17 cellular contexts compared by ENCODE assay signal in genomic region chr7:155348806-155349205, GRCh38. TPM values are rescaled to one million over a fixed set of nuclear protein-coding genes. Genes with fewer than 3 reads are reported as not detected.
DNase-seq lines count a peak whose midpoint lies in the region; ATAC-seq, FAIRE-seq and TF ChIP-seq lines count a peak whose summit lies in the region.
"Had no signal": no experiment of that assay in that cellular context is flagged by ENCODE, and none has a peak within 500 bp of the region (broad histone marks: within the 10 kb centered on the region; RNA-seq: fewer than 3 reads in every experiment).

No MANE protein-coding gene starts in this region.

- no peaks in the 10 kb centered on the region for H3K36me3 ChIP-seq in K562 (ENCODE audit: control insufficient read depth, insufficient read depth, low read length)

- no peak for ATAC-seq in K562
- ATAC-seq in omental fat pad (ENCODE audit: low FRiP score), result no peak
- no peak for ATAC-seq in GM21737 (IDR thresholded peaks at IDR 0.05; ENCODE audit: unreplicated experiment)
- ATAC-seq in GM18520 (IDR thresholded peaks at IDR 0.05; ENCODE audit: unreplicated experiment), result no peak

- no peaks in the 10 kb centered on the region for H3K79me2 ChIP-seq in K562 (ENCODE audit: control insufficient read depth, insufficient read depth, low read length)

- H3K9me3 Mint-ChIP-seq in activated CD4-positive, alpha-beta memory T cell treated with anti-CD3 and anti-CD28 coated beads for 36 hours, result no peaks in the 10 kb centered on the region
- H3K9me3 Mint-ChIP-seq: CD8-positive, alpha-beta memory T cell had no signal

- no peak overlapping the region for H2AFZ ChIP-seq in K562 (ENCODE audit: low read depth, low read length)

- H4K20me1 ChIP-seq in K562 (replicated peaks; ENCODE audit: control insufficient read depth, insufficient read depth, low read length), result no peaks in the 10 kb centered on the region

- peaks cover 7% of the 10 kb centered on the region for H3K4me1 Mint-ChIP-seq in activated CD4-positive, alpha-beta memory T cell treated with anti-CD3 and anti-CD28 coated beads for 36 hours (ENCODE audit: low read depth)

- DNase-seq in activated effector memory CD4-positive, alpha-beta T cell treated with anti-CD3 and anti-CD28 coated beads, Interleukin-2, amount 50 U/mL, for 16 hours, result peak; percentile 47
- no peak for DNase-seq in activated effector memory CD4-positive, alpha-beta T cell treated with Interleukin-2 at 50 U/mL for 16 hours
- no peak for DNase-seq in K562 (ENCODE audit: extremely low read depth in 1 of 4, low spot score in 3 of 4)
- DNase-seq in omental fat pad (ENCODE audit: low spot score), result peak; percentile 8
- no peak for DNase-seq in activated CD4-positive, alpha-beta memory T cell treated with anti-CD3 and anti-CD28 coated beads for 36 hours
- DNase-seq: C1 segment of cervical spinal cord; CD4-positive, CD25-positive, alpha-beta regulatory T cell; COR-L47; DMS153; DMS79; GDM1 had no signal

- WGBS in K562 (ENCODE audit: insufficient coverage, low coverage, missing lambda C conversion rate), result 0% methylated on average over 2 of the region's 2 CpGs

- CTCF ChIA-PET in K562 (lab: Yijun Ruan, JAX; ENCODE audit: low intra/inter-chr PET ratio), result no interaction called here
- CTCF ChIA-PET in activated CD4-positive, alpha-beta memory T cell treated with anti-CD3 and anti-CD28 coated beads for 36 hours (lab: Charles Lee), result no interaction called here

- POLR2A ChIA-PET in K562 (lab: Yijun Ruan, JAX), result interaction anchor here (0.7 to 1.0 kb wide), 2 partner anchors 13 to 135 kb away, joined by 3 to 4 read pairs; no protein-coding TSS in a partner anchor
- POLR2A ChIA-PET in activated CD4-positive, alpha-beta memory T cell treated with anti-CD3 and anti-CD28 coated beads for 36 hours (lab: Charles Lee), result no interaction called here

- H3K9ac ChIP-seq in K562 (ENCODE audit: insufficient read depth in 1 of 2, low read depth in 2 of 2, low read length in 2 of 2), result no peak overlapping the region; a peak in 1 of 4 replicates

- TF ChIP-seq RAD21 in K562 (CRISPR knock-in tag; conservative IDR thresholded peaks at IDR 0.05 in 1 of 2, IDR thresholded peaks at IDR 0.05 in 1 of 2), result no peak

- no peaks in the 10 kb centered on the region for H3K36me3 Mint-ChIP-seq in activated CD4-positive, alpha-beta memory T cell treated with anti-CD3 and anti-CD28 coated beads for 36 hours
- H3K36me3 Mint-ChIP-seq: CD4-positive, CD25-positive, alpha-beta regulatory T cell; CD8-positive, alpha-beta memory T cell had no signal

- in situ Hi-C loops in K562 (cut with MboI), result no loop called here

- FAIRE-seq in K562 (lab: Jason Lieb, UNC), result no peak
- FAIRE-seq: H1 had no signal

- no peak overlapping the region for H3K4me2 ChIP-seq in K562 (ENCODE audit: insufficient read depth, low read length)

- no peak overlapping the region for H3K27ac Mint-ChIP-seq in activated CD4-positive, alpha-beta memory T cell treated with anti-CD3 and anti-CD28 coated beads for 36 hours
- H3K27ac Mint-ChIP-seq: B cell; CD4-positive, CD25-positive, alpha-beta regulatory T cell; CD8-positive, alpha-beta memory T cell; H9 had no signal

- intact Hi-C loops in K562 (cut with micrococcal nuclease), result no loop called here
- intact Hi-C loops in activated CD4-positive, alpha-beta memory T cell treated with anti-CD3 and anti-CD28 coated beads for 36 hours (cut with micrococcal nuclease), result no loop called here

- no peak for TF ChIP-seq POLR2A in K562 (conservative IDR thresholded peaks at IDR 0.05)

- H3K9me1 ChIP-seq in K562 (ENCODE audit: control insufficient read depth, insufficient read depth, low read length), result no peaks in the 10 kb centered on the region

- H3K9me3 ChIP-seq in K562 (replicated peaks; ENCODE audit: control insufficient read depth, insufficient read depth, low read depth, low read length), result no peaks in the 10 kb centered on the region

- no peak for TF ChIP-seq EP300 in K562 (IDR thresholded peaks at IDR 0.05; ENCODE audit: low read length)

- peaks cover 0 to 19% of the 10 kb centered on the region in 2 experiments; a peak in 3 of 5 replicates for H3K4me1 ChIP-seq in K562 (replicated peaks in 1 of 2; ENCODE audit: control insufficient read depth in 2 of 2, insufficient read depth in 2 of 2, low read length in 2 of 2)

- H3K27ac ChIP-seq in K562 (ENCODE audit: extremely low read depth, low read depth, low read length), result no peak overlapping the region

- peaks cover 22 to 35% of the 10 kb centered on the region in 2 experiments for H3K27me3 ChIP-seq in K562 (ENCODE audit: control insufficient read depth in 2 of 2, insufficient read depth in 2 of 2, low read length in 2 of 2)

- no TSS peak for BruUV-seq in K562 (replicated peaks; lab: Mats Ljungman, UMichigan)

- H3K27me3 Mint-ChIP-seq in activated CD4-positive, alpha-beta memory T cell treated with anti-CD3 and anti-CD28 coated beads for 36 hours, result peaks cover 5% of the 10 kb centered on the region
- H3K27me3 Mint-ChIP-seq: CD4-positive, CD25-positive, alpha-beta regulatory T cell had no signal

- H3K4me3 ChIP-seq in K562, result no peak overlapping the region

- no peak for TF ChIP-seq CTCF in K562 (IDR thresholded peaks at IDR 0.05 in 2 of 3, conservative IDR thresholded peaks at IDR 0.05 in 1 of 3; ENCODE audit: insufficient read depth in 2 of 3, low read depth in 1 of 3, low read length in 3 of 3)
- TF ChIP-seq CTCF in omental fat pad (IDR thresholded peaks at IDR 0.05), result no peak

- no peak overlapping the region for H3K4me3 Mint-ChIP-seq in activated CD4-positive, alpha-beta memory T cell treated with anti-CD3 and anti-CD28 coated beads for 36 hours
- H3K4me3 Mint-ChIP-seq: B cell; CD4-positive, CD25-positive, alpha-beta regulatory T cell; CD8-positive, alpha-beta memory T cell; H9 had no signal

TF ChIP-seq in K562, 482 proteins besides CTCF, POLR2A, EP300 and RAD21:
- no peak for TF ChIP-seq RAD51 (IDR thresholded peaks at IDR 0.05; ENCODE audit: borderline replicate concordance, low read depth)
- TF ChIP-seq ZNF253 (CRISPR knock-in tag; conservative IDR thresholded peaks at IDR 0.05), result no peak
- peak; percentile 56; the same call in 1 of the 2 replicates for TF ChIP-seq ZNF263 (CRISPR knock-in tag; IDR thresholded peaks at IDR 0.05; ENCODE audit: borderline replicate concordance)
- TF ChIP-seq MXI1 (IDR thresholded peaks at IDR 0.05; ENCODE audit: low read depth, low read length), result no peak
- no peak for TF ChIP-seq ZFP36 (IDR thresholded peaks at IDR 0.05; ENCODE audit: low read depth, low read length, partially characterized antibody)
- no peak for TF ChIP-seq RBM15 (IDR thresholded peaks at IDR 0.05; ENCODE audit: insufficient read depth, low read length)

RNA-seq across cellular contexts. Expression of gene INSIG1, which starts 51.1 kb away (rescaled TPM):
- total RNA-seq in K562 (2011; cell fraction: chromatin; rRNA removed; ENCODE audit: low replicate concordance), result 622 and 799 TPM in 2 replicates
- total RNA-seq in K562 (2011; cell fraction: nucleolus; rRNA removed), result 847 and 892 TPM in 2 replicates
- 1,016 and 1,247 TPM in 2 replicates for total RNA-seq in K562 (2011; cell fraction: nucleoplasm; rRNA removed)
- 294 and 361 TPM in 2 replicates for total RNA-seq in K562 (2014; rRNA removed)
- total RNA-seq in K562 (2014; rRNA removed; fragmentation: Illumina TruSeq; extraction: Trizol), result 236 and 238 TPM in 2 replicates
- total RNA-seq in K562 (2015; rRNA removed; fragmentation: Illumina TruSeq; extraction: Trizol), result 173 and 188 TPM in 2 replicates
- total RNA-seq in K562 (2021), result 254 and 296 TPM in 2 replicates
- polyA plus RNA-seq in K562 (2011; rRNA removed), result 625 and 787 TPM in 2 replicates
- 709 and 1,098 TPM in 2 replicates for polyA plus RNA-seq in K562 (2011; cell fraction: cytosol; rRNA removed)
- polyA plus RNA-seq in K562 (2011; cell fraction: nucleus; rRNA removed), result 446 and 453 TPM in 2 replicates
- polyA plus RNA-seq in K562 (2012), result 116 and 259 TPM in 2 replicates
- polyA plus RNA-seq in K562 (2014; fragmentation: Illumina TruSeq; extraction: Trizol), result 188 and 224 TPM in 2 replicates
- polyA plus RNA-seq in K562 (2014; fragmentation: Nextera tagmentation; extraction: Ambion mirVana), result 10 to 100 TPM; 57.1 to 69.2 TPM
- polyA plus RNA-seq in K562 (2014; rRNA removed), result 250 and 268 TPM in 2 replicates
- polyA minus RNA-seq in K562 (2011; rRNA and poly(A)+ RNA removed), result 551 and 619 TPM in 2 replicates
- polyA minus RNA-seq in K562 (2011; cell fraction: cytosol; rRNA and poly(A)+ RNA removed), result 392 and 408 TPM in 2 replicates
- 329 and 473 TPM in 2 replicates for polyA minus RNA-seq in K562 (2011; cell fraction: nucleus; rRNA and poly(A)+ RNA removed)
- total RNA-seq in omental fat pad, result 100 to 1,000 TPM in 2 of 4 donors, 10 to 100 TPM in 2; 85.6 to 244 (median 107) TPM
- total RNA-seq in activated CD4-positive, alpha-beta memory T cell treated with anti-CD3 and anti-CD28 coated beads for 36 hours, result 10 to 100 TPM; 94.9 to 96.9 TPM

Comparison
In these comparisons a context has a peak if more than half of its experiments do, and no peak if none do; other contexts are left out.
1. DNase-seq: peak in activated effector memory CD4-positive, alpha-beta T cell treated with anti-CD3 and anti-CD28 coated beads, Interleukin-2, amount 50 U/mL, for 16 hours (single experiment) and omental fat pad (single experiment); none in activated effector memory CD4-positive, alpha-beta T cell treated with Interleukin-2 at 50 U/mL for 16 hours (single experiment), K562 (0 of 4) and activated CD4-positive, alpha-beta memory T cell treated with anti-CD3 and anti-CD28 coated beads for 36 hours (single experiment).